18 cellular contexts compared by ENCODE assay signal in the genomic region with DNA sequence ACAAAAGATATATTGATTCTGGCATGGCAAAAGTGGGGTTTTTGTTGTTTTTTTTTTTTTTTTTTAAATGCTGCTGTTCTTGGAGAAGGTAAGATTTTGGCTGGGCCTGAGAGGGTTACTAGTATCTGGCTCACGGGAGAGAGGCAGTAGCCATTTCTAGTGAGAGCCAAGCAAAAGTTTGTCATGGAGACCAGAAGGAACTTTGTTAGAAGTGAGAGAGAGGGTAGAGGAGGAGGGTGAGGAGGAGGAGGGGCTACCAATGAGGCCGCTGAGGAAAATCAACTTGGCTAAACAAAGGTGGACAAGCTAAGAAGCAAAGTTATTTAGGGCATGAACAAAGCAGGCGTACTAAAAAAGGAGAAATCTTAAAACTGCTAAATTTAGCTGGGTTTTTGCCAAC. TPM values are rescaled to one million over a fixed set of nuclear protein-coding genes. Genes with fewer than 3 reads are reported as not detected.
DNase-seq lines count a peak whose midpoint lies in the region; ATAC-seq and TF ChIP-seq lines count a peak whose summit lies in the region.
"Had no signal": no experiment of that assay in that cellular context is flagged by ENCODE, and none has a peak within 500 bp of the region (broad histone marks: within the 10 kb centered on the region; RNA-seq: fewer than 3 reads in every experiment).

No MANE protein-coding gene starts in this region.

- H3K9ac ChIP-seq in Loucy (ENCODE audit: low read depth, low read length, poor library complexity, severe bottlenecking), result no peak overlapping the region

- no peaks in the 10 kb centered on the region for H3K36me3 Mint-ChIP-seq in nephron progenitor cell (ENCODE audit: low read depth)

- H3K27me3 ChIP-seq in Loucy (ENCODE audit: insufficient read depth, low read length, poor library complexity, severe bottlenecking), result no peaks in the 10 kb centered on the region
- no peaks in the 10 kb centered on the region for H3K27me3 ChIP-seq in gastrocnemius medialis

- no peaks in the 10 kb centered on the region for H3F3A ChIP-seq in Loucy (ENCODE audit: low read depth)

- DNase-seq in globus pallidus (ENCODE audit: low spot score), result peak; percentile 39
- no peak for DNase-seq in nephron progenitor cell
- no peak for DNase-seq in OCI-M1 (lab: John Stamatoyannopoulos, UW)
- no peak for DNase-seq in stimulated activated CD8-positive, alpha-beta memory T cell treated with anti-CD3 and anti-CD28 coated beads, Interleukin-4, amount 100 ng/mL, for 48 hours
- DNase-seq in gastrocnemius medialis, result no peak
- DNase-seq: DMS79; KBM-7; MV-4-11; NCI-H1694 treated with DMSO at 0.1 percent for 48 hours; NCI-H2107; NCI-H510A; NCI-H748 treated with DMSO at 0.1 percent for 48 hours; NK-92 treated with Interleukin-12 subunit alpha and Interleukin-12 subunit beta, amount 100 ng/mL, for 24 hours; Right ventricle myocardium superior had no signal

- intact Hi-C loops in gastrocnemius medialis (cut with DNase I; ENCODE audit: low total_unique reads), result no loop called here

- no peaks in the 10 kb centered on the region for H3K27me3 Mint-ChIP-seq in nephron progenitor cell (ENCODE audit: low read depth, poor library complexity)

- ATAC-seq in HG02642 (IDR thresholded peaks at IDR 0.05; ENCODE audit: poor library complexity, unreplicated experiment), result no peak
- no peak for ATAC-seq in gastrocnemius medialis

- no peaks in the 10 kb centered on the region for H4K20me1 ChIP-seq in Loucy (ENCODE audit: insufficient read depth, low read length, poor library complexity, severe bottlenecking)

- no peak overlapping the region for H3K27ac ChIP-seq in gastrocnemius medialis

- H3K4me3 Mint-ChIP-seq in nephron progenitor cell, result no peak overlapping the region

- no peaks in the 10 kb centered on the region for H3K79me2 ChIP-seq in Loucy (ENCODE audit: insufficient read depth, low read length)

- no peak overlapping the region for H2AFZ ChIP-seq in Loucy (ENCODE audit: low read length)

- H3K4me2 ChIP-seq in Loucy (ENCODE audit: low read depth, low read length, poor library complexity, severe bottlenecking), result peak overlapping the region; percentile 30

- in situ Hi-C loops in gastrocnemius medialis (cut with MboI; ENCODE audit: low sequenced_read_pairs in 4 of 4), result loop anchor here in 3 of 4 donors (25.0 kb wide), 2 partner anchors 380 to 1005 kb away; no protein-coding TSS in a partner anchor

- H3K4me1 Mint-ChIP-seq in nephron progenitor cell, result peaks cover 10% of the 10 kb centered on the region

- H3K4me3 ChIP-seq in Loucy (ENCODE audit: low read length, poor library complexity, severe bottlenecking) (no peak overlapping the region), gastrocnemius medialis (no peak overlapping the region)
- H3K4me3 ChIP-seq: HAP-1 had no signal

- H3K9me3 Mint-ChIP-seq in nephron progenitor cell, result no peaks in the 10 kb centered on the region

- H3K9me3 ChIP-seq in Loucy (ENCODE audit: insufficient read depth, low read depth, low read length) (no peaks in the 10 kb centered on the region), gastrocnemius medialis (no peaks in the 10 kb centered on the region)
- H3K9me3 ChIP-seq: HAP-1 had no signal

- peaks cover 50% of the 10 kb centered on the region for H3K4me1 ChIP-seq in Loucy (ENCODE audit: insufficient read depth, low read length, poor library complexity, severe bottlenecking)
- no peaks in the 10 kb centered on the region for H3K4me1 ChIP-seq in gastrocnemius medialis

- no peaks in the 10 kb centered on the region for H3K9me2 ChIP-seq in Loucy (replicated peaks; ENCODE audit: low read depth, low read length)

- no peaks in the 10 kb centered on the region for H3K36me3 ChIP-seq in Loucy (ENCODE audit: insufficient read depth, low read length)
- no peaks in the 10 kb centered on the region for H3K36me3 ChIP-seq in gastrocnemius medialis
- H3K36me3 ChIP-seq: HAP-1 had no signal

- no peak for TF ChIP-seq CTCF in Loucy (conservative IDR thresholded peaks at IDR 0.05; ENCODE audit: low read length)
- no peak for TF ChIP-seq CTCF in nephron progenitor cell (IDR thresholded peaks at IDR 0.05)
- no peak for TF ChIP-seq CTCF in gastrocnemius medialis (IDR thresholded peaks at IDR 0.05 in 4 of 5, conservative IDR thresholded peaks at IDR 0.05 in 1 of 5)

- H3K27ac Mint-ChIP-seq in nephron progenitor cell, result peak overlapping the region; percentile 49

- TF ChIP-seq POLR2A in gastrocnemius medialis (IDR thresholded peaks at IDR 0.05), result no peak

RNA-seq across cellular contexts. Expression of gene STRIT1, which starts 48.9 kb away (rescaled TPM):
- total RNA-seq in gastrocnemius medialis, result 1,000 to 10,000 TPM in 3 of 4 donors, 100 to 1,000 TPM in 1; 507 to 2,272 (median 1,180) TPM
- total RNA-seq: OCI-LY7, Right ventricle myocardium superior had no signal
